In the genomic region with DNA sequence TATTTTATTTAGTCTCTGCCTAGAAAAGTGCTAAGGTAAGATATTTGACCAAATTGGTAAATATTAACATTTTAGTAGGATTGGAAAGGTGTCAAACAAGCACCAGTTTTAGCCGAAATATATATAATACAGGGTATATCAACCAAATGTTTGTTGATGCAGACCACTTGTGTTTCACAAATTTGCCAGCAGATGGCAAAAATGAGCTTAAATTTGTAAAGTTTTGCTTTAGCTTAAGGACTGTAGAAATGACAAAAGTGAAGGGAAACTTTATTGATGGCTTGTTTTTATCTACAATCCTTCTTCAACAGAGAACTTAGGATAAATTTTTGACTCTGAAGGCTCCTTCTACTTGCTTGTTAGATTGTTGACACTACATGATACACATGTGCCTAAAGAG, we compare ENCODE assay signal across 8 cellular contexts. TPM values are rescaled to one million over a fixed set of nuclear protein-coding genes. Genes with fewer than 3 reads are reported as not detected.
A peak's percentile ranks its signal among the peaks of the same experiment; 100 is the strongest.
DNase-seq lines count a peak whose midpoint lies in the region; ATAC-seq lines count a peak whose summit lies in the region.

No MANE protein-coding gene starts in this region.

- ATAC-seq in right cardiac atrium = no peak

- no peak overlapping the region for H3K27ac ChIP-seq in right cardiac atrium (ENCODE audit: low read length)

- H3K4me3 ChIP-seq in right cardiac atrium (ENCODE audit: low read length) = no peak overlapping the region

- peaks cover 4% of the 10 kb centered on the region for H3K27me3 Mint-ChIP-seq in activated CD4-positive, alpha-beta memory T cell treated with anti-CD3 and anti-CD28 coated beads for 36 hours

- H3K4me1 Mint-ChIP-seq in activated CD4-positive, alpha-beta memory T cell treated with anti-CD3 and anti-CD28 coated beads for 36 hours (ENCODE audit: low read depth) = peaks cover 12% of the 10 kb centered on the region

- intact Hi-C loops in activated CD4-positive, alpha-beta memory T cell treated with anti-CD3 and anti-CD28 coated beads for 36 hours (cut with micrococcal nuclease) = loop anchor here (1.0 to 10.0 kb wide), 3 partner anchors 459 to 885 kb away; no protein-coding TSS in a partner anchor
- intact Hi-C loops in right cardiac atrium (cut with DNase I) = loop anchor here in 1 of 4 donors (10.0 kb wide), 1 partner anchor 881 kb away; no protein-coding TSS in a partner anchor

- no peaks in the 10 kb centered on the region for H3K9me3 ChIP-seq in right cardiac atrium (ENCODE audit: control insufficient read depth, low read length)

- no peaks in the 10 kb centered on the region for H3K27me3 ChIP-seq in right cardiac atrium (ENCODE audit: control insufficient read depth, insufficient read depth)

- WGBS in right cardiac atrium = 54% methylated on average over 1 of the region's 1 CpG

- H3K4me3 Mint-ChIP-seq in activated CD4-positive, alpha-beta memory T cell treated with anti-CD3 and anti-CD28 coated beads for 36 hours = no peak overlapping the region

- H3K4me1 ChIP-seq in right cardiac atrium (ENCODE audit: control insufficient read depth, insufficient read depth, low read length) = no peaks in the 10 kb centered on the region

- POLR2A ChIA-PET in activated CD4-positive, alpha-beta memory T cell treated with anti-CD3 and anti-CD28 coated beads for 36 hours (lab: Charles Lee) = no interaction called here

- H3K9me3 Mint-ChIP-seq in activated CD4-positive, alpha-beta memory T cell treated with anti-CD3 and anti-CD28 coated beads for 36 hours = no peaks in the 10 kb centered on the region

- CTCF ChIA-PET in activated CD4-positive, alpha-beta memory T cell treated with anti-CD3 and anti-CD28 coated beads for 36 hours (lab: Charles Lee) = interaction anchor here (0.5 to 9.9 kb wide), 18 partner anchors 9 to 885 kb away, joined by 3 to 219 read pairs (median 5); a partner anchor contains a TSS

- peak; percentile 54 for DNase-seq in A172 (ENCODE audit: low spot score)
- DNase-seq in EL = peak; percentile 47
- peak; percentile 22 for DNase-seq in NCI-H1694 treated with DMSO at 0.1 percent for 48 hours (lab: John Stamatoyannopoulos, UW)
- peak; percentile 39 for DNase-seq in activated CD4-positive, alpha-beta memory T cell treated with anti-CD3 and anti-CD28 coated beads for 36 hours
- DNase-seq in foreskin melanocyte = peak; percentile 49
- peak; percentile 11 for DNase-seq in stimulated activated CD4-positive, alpha-beta T cell treated with anti-CD3 and anti-CD28 coated beads, Interleukin-12 subunit alpha, Interleukin-12 subunit beta, amount 100 ng/mL, for 4 hours
- DNase-seq in mesenteric fat pad (ENCODE audit: low spot score) = no peak
- no peak for DNase-seq in right cardiac atrium

- H3K36me3 Mint-ChIP-seq in activated CD4-positive, alpha-beta memory T cell treated with anti-CD3 and anti-CD28 coated beads for 36 hours = no peaks in the 10 kb centered on the region

- no peak overlapping the region for H3K27ac Mint-ChIP-seq in activated CD4-positive, alpha-beta memory T cell treated with anti-CD3 and anti-CD28 coated beads for 36 hours

RNA-seq across cellular contexts. Expression of a gene that starts 4.8 kb away (rescaled TPM):
- total RNA-seq in A172 (2014; rRNA removed; shearing (Covaris generic)) = 45.4 and 53.8 TPM in 2 replicates
- 10 to 100 TPM; 20.0 to 21.9 TPM for total RNA-seq in activated CD4-positive, alpha-beta memory T cell treated with anti-CD3 and anti-CD28 coated beads for 36 hours
- total RNA-seq in mesenteric fat pad = 17.7 TPM
- 10 to 100 TPM in 1 of 4 donors, 1 to 10 TPM in 3; 7.6 to 12.8 (median 9.5) TPM for total RNA-seq in right cardiac atrium
- 5.2 TPM for polyA plus RNA-seq in right cardiac atrium

RNA-seq across cellular contexts. Expression of a gene that starts 59.7 kb away (rescaled TPM):
- total RNA-seq in A172 (2014; rRNA removed; shearing (Covaris generic)) = not detected in 2 replicates
- total RNA-seq in activated CD4-positive, alpha-beta memory T cell treated with anti-CD3 and anti-CD28 coated beads for 36 hours = not detected
- total RNA-seq in mesenteric fat pad (2.5 TPM), right cardiac atrium (not detected)
- not detected for polyA plus RNA-seq in right cardiac atrium

Comparison
In these comparisons a context has a peak if more than half of its experiments do, and no peak if none do; other contexts are left out.
1. DNase-seq: peak in A172 (single experiment), EL (single experiment), NCI-H1694 treated with DMSO at 0.1 percent for 48 hours (single experiment), activated CD4-positive, alpha-beta memory T cell treated with anti-CD3 and anti-CD28 coated beads for 36 hours (single experiment), foreskin melanocyte (single experiment) and stimulated activated CD4-positive, alpha-beta T cell treated with anti-CD3 and anti-CD28 coated beads, Interleukin-12 subunit alpha, Interleukin-12 subunit beta, amount 100 ng/mL, for 4 hours (single experiment); none in mesenteric fat pad (single experiment) and right cardiac atrium (0 of 3).